Comparison of ENCODE assay signal across 13 cellular contexts in genomic region chr16:88813396-88814143, GRCh38. TPM values are rescaled to one million over a fixed set of nuclear protein-coding genes. Genes with fewer than 3 reads are reported as not detected.
A peak's percentile ranks its signal among the peaks of the same experiment; 100 is the strongest.
DNase-seq lines count a peak whose midpoint lies in the region; ATAC-seq and TF ChIP-seq lines count a peak whose summit lies in the region.
"Had no signal": no experiment of that assay in that cellular context is flagged by ENCODE, and none has a peak within 500 bp of the region (broad histone marks: within the 10 kb centered on the region; RNA-seq: fewer than 3 reads in every experiment).

No MANE protein-coding gene starts in this region.

- no peaks in the 10 kb centered on the region for H3K27me3 ChIP-seq in vagina

- no peak for TF ChIP-seq POLR2A in vagina (IDR thresholded peaks at IDR 0.05)

- TF ChIP-seq CTCF in vagina (IDR thresholded peaks at IDR 0.05), result no peak

- no peak for DNase-seq in stimulated activated naive CD8-positive, alpha-beta T cell treated with anti-CD3 and anti-CD28 coated beads, Interleukin-15, Interleukin-2, amounts not matched to agents 100 U/mL and 50 U/mL, for 24 hours
- no peak for DNase-seq in activated CD4-positive, alpha-beta memory T cell treated with anti-CD3 and anti-CD28 coated beads, Interleukin-2, amount 10 ng/mL, durations not matched to agents 7 days and 5 days
- no peak for DNase-seq in immature natural killer cell
- DNase-seq in vagina (ENCODE audit: extremely low spot score in 2 of 2), result no peak
- no peak for DNase-seq in GM19238 (ENCODE audit: insufficient read length, low spot score)
- DNase-seq: BE2C; cerebellar nuclear complex; NCI-H226; stimulated activated naive CD4-positive, alpha-beta T cell had no signal

- H3K27ac Mint-ChIP-seq in stimulated activated naive CD8-positive, alpha-beta T cell treated with anti-CD3 and anti-CD28 coated beads, Interleukin-15, Interleukin-2, amounts not matched to agents 100 ng/mL and 50 ng/mL, for 24 hours, result no peak overlapping the region
- H3K27ac Mint-ChIP-seq in activated CD4-positive, alpha-beta memory T cell treated with anti-CD3 and anti-CD28 coated beads, Interleukin-2, amount 10 ng/mL, durations not matched to agents 7 days and 5 days, result peak overlapping the region; percentile 16
- H3K27ac Mint-ChIP-seq in immature natural killer cell, result peak overlapping the region in 1 of 6 donors; percentile 26

- peaks cover 13% of the 10 kb centered on the region for H3K36me3 Mint-ChIP-seq in stimulated activated naive CD8-positive, alpha-beta T cell treated with anti-CD3 and anti-CD28 coated beads, Interleukin-15, Interleukin-2, amounts not matched to agents 100 ng/mL and 50 ng/mL, for 24 hours (ENCODE audit: low read depth)
- peaks cover 12% of the 10 kb centered on the region for H3K36me3 Mint-ChIP-seq in activated CD4-positive, alpha-beta memory T cell treated with anti-CD3 and anti-CD28 coated beads, Interleukin-2, amount 10 ng/mL, durations not matched to agents 7 days and 5 days (ENCODE audit: low read depth)
- no peaks in the 10 kb centered on the region for H3K36me3 Mint-ChIP-seq in immature natural killer cell

- ATAC-seq in stimulated activated naive CD8-positive, alpha-beta T cell treated with anti-CD3 and anti-CD28 coated beads, Interleukin-15, Interleukin-2, amounts not matched to agents 100 U/mL and 50 U/mL, for 24 hours, result no peak
- no peak for ATAC-seq in GM19395 (IDR thresholded peaks at IDR 0.05; ENCODE audit: unreplicated experiment)
- ATAC-seq in HG03342 (IDR thresholded peaks at IDR 0.05; ENCODE audit: unreplicated experiment), result no peak
- ATAC-seq: GM12878 had no signal

- H3K4me1 ChIP-seq in vagina, result peaks cover 39% of the 10 kb centered on the region

- H3K4me1 Mint-ChIP-seq in stimulated activated naive CD8-positive, alpha-beta T cell treated with anti-CD3 and anti-CD28 coated beads, Interleukin-15, Interleukin-2, amounts not matched to agents 100 ng/mL and 50 ng/mL, for 24 hours (ENCODE audit: low read depth), result peaks cover 20% of the 10 kb centered on the region
- H3K4me1 Mint-ChIP-seq in activated CD4-positive, alpha-beta memory T cell treated with anti-CD3 and anti-CD28 coated beads, Interleukin-2, amount 10 ng/mL, durations not matched to agents 7 days and 5 days, result peaks cover 25% of the 10 kb centered on the region
- peaks cover 0 to 20% of the 10 kb centered on the region in 2 donors for H3K4me1 Mint-ChIP-seq in immature natural killer cell

- no peak overlapping the region for H3K4me3 ChIP-seq in vagina

- no peaks in the 10 kb centered on the region for H3K9me3 Mint-ChIP-seq in stimulated activated naive CD8-positive, alpha-beta T cell treated with anti-CD3 and anti-CD28 coated beads, Interleukin-15, Interleukin-2, amounts not matched to agents 100 ng/mL and 50 ng/mL, for 24 hours
- H3K9me3 Mint-ChIP-seq in activated CD4-positive, alpha-beta memory T cell treated with anti-CD3 and anti-CD28 coated beads, Interleukin-2, amount 10 ng/mL, durations not matched to agents 7 days and 5 days, result no peaks in the 10 kb centered on the region
- H3K9me3 Mint-ChIP-seq in immature natural killer cell, result no peaks in the 10 kb centered on the region

- CTCF ChIA-PET in activated CD4-positive, alpha-beta memory T cell treated with anti-CD3 and anti-CD28 coated beads, Interleukin-2, amount 10 ng/mL, durations not matched to agents 7 days and 5 days (lab: Charles Lee), result interaction anchor here (1.1 to 5.0 kb wide), 6 partner anchors 32 to 403 kb away, joined by 3 to 36 read pairs (median 7); partner anchors contain the start of genes CDH15, GALNS and TRAPPC2L

- POLR2A ChIA-PET in activated CD4-positive, alpha-beta memory T cell treated with anti-CD3 and anti-CD28 coated beads, Interleukin-2, amount 10 ng/mL, durations not matched to agents 7 days and 5 days (lab: Charles Lee), result interaction anchor here (1.7 to 11.5 kb wide), 5 partner anchors 10 to 371 kb away, joined by 4 to 249 read pairs (median 54); partner anchors contain the start of genes CDT1, GALNS, PIEZO1 and TRAPPC2L

- H3K4me3 Mint-ChIP-seq in stimulated activated naive CD8-positive, alpha-beta T cell treated with anti-CD3 and anti-CD28 coated beads, Interleukin-15, Interleukin-2, amounts not matched to agents 100 ng/mL and 50 ng/mL, for 24 hours, result peak overlapping the region; percentile 33
- peak overlapping the region; percentile 21 for H3K4me3 Mint-ChIP-seq in activated CD4-positive, alpha-beta memory T cell treated with anti-CD3 and anti-CD28 coated beads, Interleukin-2, amount 10 ng/mL, durations not matched to agents 7 days and 5 days
- peak overlapping the region; percentile 29 to 68 (median 51) for H3K4me3 Mint-ChIP-seq in immature natural killer cell

- no peaks in the 10 kb centered on the region for H3K27me3 Mint-ChIP-seq in stimulated activated naive CD8-positive, alpha-beta T cell treated with anti-CD3 and anti-CD28 coated beads, Interleukin-15, Interleukin-2, amounts not matched to agents 100 ng/mL and 50 ng/mL, for 24 hours
- no peaks in the 10 kb centered on the region for H3K27me3 Mint-ChIP-seq in activated CD4-positive, alpha-beta memory T cell treated with anti-CD3 and anti-CD28 coated beads, Interleukin-2, amount 10 ng/mL, durations not matched to agents 7 days and 5 days
- H3K27me3 Mint-ChIP-seq in immature natural killer cell (ENCODE audit: low read depth in 3 of 3), result peaks cover under 1 to 6% (median 2%) of the 10 kb centered on the region in 3 donors

- intact Hi-C loops in vagina (cut with DNase I), result no loop called here

- H3K36me3 ChIP-seq in vagina, result peaks cover 0 to 12% of the 10 kb centered on the region in 2 donors

- H3K27ac ChIP-seq in vagina, result peak overlapping the region; percentile 94

- H3K9me3 ChIP-seq in vagina, result no peaks in the 10 kb centered on the region

RNA-seq across cellular contexts. Expression of gene APRT, which starts 1.8 kb away (rescaled TPM):
- 100 to 1,000 TPM; 129 to 136 TPM for total RNA-seq in activated CD4-positive, alpha-beta memory T cell treated with anti-CD3 and anti-CD28 coated beads, Interleukin-2, amount 10 ng/mL, durations not matched to agents 7 days and 5 days
- polyA plus RNA-seq in immature natural killer cell, result 100 to 1,000 TPM; 432 to 476 (median 450) TPM
- total RNA-seq in vagina, result 134 TPM

RNA-seq across cellular contexts. Expression of gene CDT1, which starts 10.0 kb away (rescaled TPM):
- 100 to 1,000 TPM; 133 to 137 TPM for total RNA-seq in activated CD4-positive, alpha-beta memory T cell treated with anti-CD3 and anti-CD28 coated beads, Interleukin-2, amount 10 ng/mL, durations not matched to agents 7 days and 5 days
- 1 to 10 TPM in 2 of 3 donors, not detected in 1; 1.3 to 3.1 TPM for polyA plus RNA-seq in immature natural killer cell
- total RNA-seq in vagina, result 10.8 TPM

RNA-seq across cellular contexts. Expression of gene PIEZO1, which starts 28.6 kb away (rescaled TPM):
- 100 to 1,000 TPM; 308 to 323 TPM for total RNA-seq in activated CD4-positive, alpha-beta memory T cell treated with anti-CD3 and anti-CD28 coated beads, Interleukin-2, amount 10 ng/mL, durations not matched to agents 7 days and 5 days
- 10 to 100 TPM in 2 of 3 donors, 1 to 10 TPM in 1; 5.2 to 41.2 (median 13.1) TPM for polyA plus RNA-seq in immature natural killer cell
- 184 TPM for total RNA-seq in vagina

RNA-seq across cellular contexts. Expression of gene GALNS, which starts 43.2 kb away (rescaled TPM):
- 10 to 100 TPM; 35.2 to 38.2 TPM for total RNA-seq in activated CD4-positive, alpha-beta memory T cell treated with anti-CD3 and anti-CD28 coated beads, Interleukin-2, amount 10 ng/mL, durations not matched to agents 7 days and 5 days
- polyA plus RNA-seq in immature natural killer cell, result 10 to 100 TPM; 10.4 to 15.4 (median 10.9) TPM
- 61.4 TPM for total RNA-seq in vagina

RNA-seq across cellular contexts. Expression of gene TRAPPC2L, which starts 43.4 kb away (rescaled TPM):
- total RNA-seq in activated CD4-positive, alpha-beta memory T cell treated with anti-CD3 and anti-CD28 coated beads, Interleukin-2, amount 10 ng/mL, durations not matched to agents 7 days and 5 days, result 10 to 100 TPM; 44.9 to 45.8 TPM
- polyA plus RNA-seq in immature natural killer cell, result 100 to 1,000 TPM; 101 to 138 (median 113) TPM
- total RNA-seq in vagina, result 50.8 TPM

Comparison
In these comparisons a context has a peak if more than half of its experiments do, and no peak if none do; other contexts are left out.
1. RNA of gene CDT1, which starts 10.0 kb away (total RNA-seq): 133 to 137 TPM in activated CD4-positive, alpha-beta memory T cell treated with anti-CD3 and anti-CD28 coated beads, Interleukin-2, amount 10 ng/mL, durations not matched to agents 7 days and 5 days; 10.8 TPM in vagina (single experiment); every median in the first group is over 10 times any median in the second.
2. Peak in every context shown above with its lines, with median percentiles within 50 percentile points of each other: H3K4me3 Mint-ChIP-seq.